Comparison of ENCODE assay signal across 8 cellular contexts in the genomic region with DNA sequence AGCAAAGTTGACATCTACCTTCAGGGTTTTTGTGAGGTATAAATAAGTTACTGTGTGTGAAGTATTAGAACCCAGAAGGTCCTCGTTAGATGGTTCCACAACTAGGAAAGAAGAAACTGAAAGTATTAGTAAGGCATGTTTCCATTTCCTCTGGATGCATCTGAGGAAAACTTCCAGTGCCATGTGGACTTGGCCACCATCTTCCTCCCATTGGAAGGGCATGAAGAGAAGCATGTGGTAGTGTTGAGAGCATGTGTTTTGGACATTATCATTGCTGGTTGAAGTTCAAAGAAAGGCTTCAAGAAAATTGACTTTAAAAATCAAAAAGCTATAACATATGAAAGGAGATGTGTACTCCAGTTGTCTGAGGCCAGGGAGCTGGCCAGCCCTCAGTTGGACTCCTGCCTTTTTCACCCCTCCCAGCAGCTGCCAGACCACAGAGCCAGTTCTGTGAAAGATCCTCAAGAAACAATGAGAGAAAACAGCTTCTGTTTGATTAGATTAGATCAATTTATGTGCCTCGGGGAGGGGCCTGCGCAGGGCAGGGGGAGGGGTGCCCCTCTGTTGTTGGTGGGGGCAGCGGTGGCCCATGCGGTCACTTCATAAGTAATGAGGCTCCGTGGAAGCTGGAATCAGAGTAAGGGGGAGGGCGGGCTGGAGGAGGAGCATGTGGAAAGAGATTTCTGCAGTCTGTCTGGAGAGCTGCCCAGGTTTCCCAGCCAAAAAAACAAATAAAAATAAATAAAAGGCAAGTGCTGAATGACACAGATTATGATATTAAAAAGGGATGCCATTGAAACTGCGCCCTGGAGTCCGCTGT.
DNase-seq lines count a peak whose midpoint lies in the region; ATAC-seq and TF ChIP-seq lines count a peak whose summit lies in the region.

No MANE protein-coding gene starts in this region.

- H3K9me3 ChIP-seq in duodenal mucosa (ENCODE audit: control insufficient read depth in 1 of 2, low read length in 2 of 2): no peaks in the 10 kb centered on the region
- no peaks in the 10 kb centered on the region for H3K9me3 ChIP-seq in mesodermal cell (ENCODE audit: control insufficient read depth, low read length)
- H3K9me3 ChIP-seq in tibial nerve: no peaks in the 10 kb centered on the region

- H3K27me3 Mint-ChIP-seq in activated naive CD4-positive, alpha-beta T cell treated with anti-CD3 and anti-CD28 coated beads for 36 hours (ENCODE audit: low read depth): no peaks in the 10 kb centered on the region

- WGBS in mesodermal cell (ENCODE audit: insufficient coverage in 2 of 2), 2 experiments: 41 to 48% methylated on average over 5 to 8 of the region's 9 CpGs
- WGBS in tibial nerve, 2 donors: 3% methylated on average over 9 of the region's 9 CpGs

- CTCF ChIA-PET in activated naive CD4-positive, alpha-beta T cell treated with anti-CD3 and anti-CD28 coated beads for 36 hours (lab: Charles Lee): interaction anchor here (0.5 to 0.8 kb wide), 2 partner anchors 51 to 233 kb away, joined by 4 to 6 read pairs; no protein-coding TSS in a partner anchor

- ATAC-seq in HG02884 (IDR thresholded peaks at IDR 0.05; ENCODE audit: unreplicated experiment): no peak

- no peaks in the 10 kb centered on the region for H3K27me3 ChIP-seq in duodenal mucosa (ENCODE audit: control insufficient read depth in 1 of 2, insufficient read depth in 2 of 2, low read length in 2 of 2)
- H3K27me3 ChIP-seq in tibial nerve: no peaks in the 10 kb centered on the region

- intact Hi-C loops in activated naive CD4-positive, alpha-beta T cell treated with anti-CD3 and anti-CD28 coated beads for 36 hours (cut with micrococcal nuclease): loop anchor here (5.0 kb wide), 1 partner anchor 523 kb away; no protein-coding TSS in a partner anchor

- TF ChIP-seq EP300 in tibial nerve (IDR thresholded peaks at IDR 0.05): peak in 1 of 2 donors; percentile 44

- H3K4me1 ChIP-seq in duodenal mucosa (ENCODE audit: control insufficient read depth in 1 of 2, insufficient read depth in 2 of 2, low read length in 2 of 2) (peaks cover 33 to 45% of the 10 kb centered on the region in 2 donors), mesodermal cell (ENCODE audit: control insufficient read depth, insufficient read depth, low read length, poor library complexity, severe bottlenecking) (peaks cover 43% of the 10 kb centered on the region), tibial nerve (peaks cover 0 to 66% (median 26%) of the 10 kb centered on the region in 4 donors)

- no peak overlapping the region for H3K9ac ChIP-seq in duodenal mucosa (ENCODE audit: low read depth in 1 of 2, low read length in 2 of 2)

- no peaks in the 10 kb centered on the region for H3K36me3 Mint-ChIP-seq in activated naive CD4-positive, alpha-beta T cell treated with anti-CD3 and anti-CD28 coated beads for 36 hours (ENCODE audit: low read depth)

- no peak for TF ChIP-seq POLR2A in tibial nerve (IDR thresholded peaks at IDR 0.05)

- H3K9me3 Mint-ChIP-seq in activated naive CD4-positive, alpha-beta T cell treated with anti-CD3 and anti-CD28 coated beads for 36 hours: no peaks in the 10 kb centered on the region

- peak overlapping the region; percentile 72 for H3K4me3 Mint-ChIP-seq in activated naive CD4-positive, alpha-beta T cell treated with anti-CD3 and anti-CD28 coated beads for 36 hours

- H3K27ac ChIP-seq in duodenal mucosa (ENCODE audit: low read depth, low read length) (no peak overlapping the region), mesodermal cell (ENCODE audit: low read depth, low read length, severe bottlenecking) (peak overlapping the region; percentile 72), tibial nerve (peak overlapping the region; percentile 9 to 84 (median 52))

- peak overlapping the region; percentile 48 for H3K27ac Mint-ChIP-seq in activated naive CD4-positive, alpha-beta T cell treated with anti-CD3 and anti-CD28 coated beads for 36 hours

- H3K4me1 Mint-ChIP-seq in activated naive CD4-positive, alpha-beta T cell treated with anti-CD3 and anti-CD28 coated beads for 36 hours (ENCODE audit: low read depth): peaks cover 73% of the 10 kb centered on the region

- H3K4me3 ChIP-seq in duodenal mucosa (ENCODE audit: low read depth in 1 of 2, low read length in 2 of 2) (peak overlapping the region; percentile 7 to 13), mesodermal cell (ENCODE audit: extremely low read depth, insufficient read depth, low read length, poor library complexity, severe bottlenecking) (no peak overlapping the region), tibial nerve (peak overlapping the region in 3 of 4 donors; percentile 19 to 41 (median 32))

- H3K36me3 ChIP-seq in duodenal mucosa (ENCODE audit: control insufficient read depth in 1 of 2, insufficient read depth in 2 of 2, low read length in 2 of 2) (no peaks in the 10 kb centered on the region), mesodermal cell (ENCODE audit: control insufficient read depth, insufficient read depth, low read length) (no peaks in the 10 kb centered on the region), tibial nerve (no peaks in the 10 kb centered on the region)

- TF ChIP-seq CTCF in tibial nerve (IDR thresholded peaks at IDR 0.05): no peak

- no peak for DNase-seq in activated naive CD4-positive, alpha-beta T cell treated with anti-CD3 and anti-CD28 coated beads for 36 hours
- no peak for DNase-seq in activated naive CD4-positive, alpha-beta T cell treated with anti-CD3 and anti-CD28 coated beads, Interleukin-2, amount 50 U/mL, for 16 hours
- DNase-seq in OCI-M1 (lab: John Stamatoyannopoulos, UW): peak; percentile 99
- DNase-seq in tibial nerve (ENCODE audit: low spot score in 2 of 2): peak; percentile 46 to 78
- no peak for DNase-seq in GM19238 (ENCODE audit: insufficient read length, low spot score)

Comparison
In these comparisons a context has a peak if more than half of its experiments do, and no peak if none do; other contexts are left out.
1. DNase-seq: peak in OCI-M1 (single experiment) and tibial nerve (2 of 2); none in activated naive CD4-positive, alpha-beta T cell treated with anti-CD3 and anti-CD28 coated beads for 36 hours (single experiment), activated naive CD4-positive, alpha-beta T cell treated with anti-CD3 and anti-CD28 coated beads, Interleukin-2, amount 50 U/mL, for 16 hours (single experiment) and GM19238 (single experiment).